8 cellular contexts compared by ENCODE assay signal in the genomic region with DNA sequence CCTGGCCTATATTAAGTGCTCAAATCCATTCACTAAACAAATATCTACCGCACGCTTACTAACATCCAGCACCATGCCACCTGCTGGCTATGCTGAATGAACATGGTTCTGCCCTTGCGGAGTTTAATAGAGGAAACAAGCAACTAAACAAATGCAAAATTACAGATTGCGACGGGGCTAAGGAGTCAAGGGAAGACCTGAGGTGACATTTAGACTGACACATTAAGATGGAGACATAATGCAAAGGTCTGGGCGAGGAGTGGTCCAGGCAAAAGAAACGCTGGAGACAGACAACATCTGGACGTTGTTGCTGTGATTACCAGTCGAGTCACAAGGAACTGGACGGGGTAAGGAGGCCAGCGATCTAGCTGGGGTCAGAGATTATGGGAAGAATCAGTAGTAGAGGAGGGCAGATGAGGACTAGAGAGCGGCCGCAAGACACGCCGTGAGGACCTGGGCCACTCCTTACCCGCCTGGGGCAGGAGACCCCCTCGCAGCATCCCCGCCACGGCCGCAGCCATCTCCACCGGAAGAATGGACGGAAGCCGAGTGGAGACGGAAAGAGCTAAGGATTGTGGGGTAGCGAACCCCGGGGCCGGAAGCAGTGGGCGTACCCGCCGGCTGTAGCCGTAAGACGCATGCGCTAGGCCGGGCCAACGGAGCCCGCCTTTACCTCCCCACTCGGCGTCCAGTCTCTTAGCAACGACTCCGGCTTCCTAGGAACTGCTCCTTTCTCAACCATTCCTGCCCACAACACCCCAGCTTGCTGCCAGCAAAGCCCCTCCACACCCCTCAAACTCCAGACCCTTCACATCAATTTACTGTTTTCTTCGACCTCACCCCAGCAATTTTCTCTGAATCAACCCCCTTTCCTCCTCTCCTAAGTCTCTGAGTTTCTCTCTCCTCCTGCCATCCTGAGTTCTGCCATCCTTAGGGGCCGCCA. TPM values are rescaled to one million over a fixed set of nuclear protein-coding genes. Genes with fewer than 3 reads are reported as not detected.
DNase-seq lines count a peak whose midpoint lies in the region; ATAC-seq and TF ChIP-seq lines count a peak whose summit lies in the region.

A gene with protein sequence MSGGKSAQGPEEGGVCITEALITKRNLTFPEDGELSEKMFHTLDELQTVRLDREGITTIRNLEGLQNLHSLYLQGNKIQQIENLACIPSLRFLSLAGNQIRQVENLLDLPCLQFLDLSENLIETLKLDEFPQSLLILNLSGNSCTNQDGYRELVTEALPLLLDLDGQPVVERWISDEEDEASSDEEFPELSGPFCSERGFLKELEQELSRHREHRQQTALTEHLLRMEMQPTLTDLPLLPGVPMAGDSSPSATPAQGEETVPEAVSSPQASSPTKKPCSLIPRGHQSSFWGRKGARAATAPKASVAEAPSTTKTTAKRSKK (plus strand): TSS at position 680 of the 943 bp plus-strand sequence. CDS start 320 bp downstream, outside the sequence.
A gene (minus strand): TSS at position 551 of the 943 bp plus-strand sequence. CDS start 30 bp downstream, at position 521.

- BruUV-seq in PC-9 (replicated peaks; lab: Mats Ljungman, UMichigan) = TSS peak; percentile 64

- H3K27me3 Mint-ChIP-seq in activated T-cell treated with anti-CD3 and anti-CD28 coated beads, Interleukin-2, amount 50 U/mL, for 4 hours (ENCODE audit: low read depth) = no peaks in the 10 kb centered on the region

- H3K9me3 ChIP-seq in PC-9 (ENCODE audit: insufficient read depth, low read depth) (no peaks in the 10 kb centered on the region), esophagus squamous epithelium (no peaks in the 10 kb centered on the region)

- 0 to 1% methylated on average over 33 to 41 of the region's 42 CpGs for WGBS in esophagus squamous epithelium, 2 donors

- peaks cover 21% of the 10 kb centered on the region for H3K36me3 ChIP-seq in PC-9 (ENCODE audit: low read depth)
- H3K36me3 ChIP-seq in esophagus squamous epithelium = peaks cover 11 to 36% (median 20%) of the 10 kb centered on the region in 3 donors

- DNase-seq in DMS79 treated with DMSO at 0.1 percent for 48 hours (lab: John Stamatoyannopoulos, UW) = peak; percentile 93
- DNase-seq in KG1 (lab: John Stamatoyannopoulos, UW) = peak; percentile 85
- peak; percentile 80 to 90 for DNase-seq in PC-9
- DNase-seq in activated T-cell treated with anti-CD3 and anti-CD28 coated beads, Interleukin-2, amount 50 U/mL, for 4 hours = peak; percentile 89
- DNase-seq in esophagus squamous epithelium (lab: John Stamatoyannopoulos, UW) = peak; percentile 57
- DNase-seq in myocyte (ENCODE audit: low read depth) = peak; percentile 95
- peak; percentile 84 to 90 for DNase-seq in stimulated activated CD8-positive, alpha-beta memory T cell treated with anti-CD3 and anti-CD28 coated beads, Interleukin-7, amount 100 ng/mL, for 4 hours (ENCODE audit: low read depth in 2 of 2)

- peaks cover 11% of the 10 kb centered on the region for H3K36me3 Mint-ChIP-seq in activated T-cell treated with anti-CD3 and anti-CD28 coated beads, Interleukin-2, amount 50 U/mL, for 4 hours (ENCODE audit: insufficient read depth)

- peak within 1 kb of the TSS; percentile 76 for H2AFZ ChIP-seq in PC-9

- H3K4me1 ChIP-seq in PC-9 (replicated peaks; ENCODE audit: insufficient read depth) (peaks cover 20% of the 10 kb centered on the region), esophagus squamous epithelium (peaks cover 7 to 29% (median 19%) of the 10 kb centered on the region in 3 donors)

- no peaks in the 10 kb centered on the region for H3K9me3 Mint-ChIP-seq in activated T-cell treated with anti-CD3 and anti-CD28 coated beads, Interleukin-2, amount 50 U/mL, for 4 hours

- CTCF ChIA-PET in PC-9 (lab: Charles Lee) = interaction anchor here (0.5 to 1.0 kb wide), 5 partner anchors 10 to 81 kb away, joined by 5 to 6 read pairs (median 5); a partner anchor contains a TSS

- H3K4me3 Mint-ChIP-seq in activated T-cell treated with anti-CD3 and anti-CD28 coated beads, Interleukin-2, amount 50 U/mL, for 4 hours = peak within 1 kb of the TSS; percentile 100

- peaks cover 31% of the 10 kb centered on the region for H3K79me2 ChIP-seq in PC-9 (ENCODE audit: low read depth)

- no peaks in the 10 kb centered on the region for H3K9me2 ChIP-seq in PC-9 (ENCODE audit: insufficient read depth)

- H3K27me3 ChIP-seq in PC-9 (ENCODE audit: insufficient read depth, low read depth) = no peaks in the 10 kb centered on the region
- H3K27me3 ChIP-seq in esophagus squamous epithelium = no peaks in the 10 kb centered on the region

- intact Hi-C loops in PC-9 (cut with micrococcal nuclease; ENCODE audit: unreplicated experiment) (loop anchor here (1.0 kb wide), 1 partner anchor 55 kb away; no protein-coding TSS in a partner anchor), esophagus squamous epithelium (cut with DNase I) (no loop called here)

- ATAC-seq in GM21717 (IDR thresholded peaks at IDR 0.05; ENCODE audit: unreplicated experiment) = peak; percentile 66
- ATAC-seq in activated T-cell treated with anti-CD3 and anti-CD28 coated beads, Interleukin-2, amount 50 U/mL, for 4 hours = peak; percentile 86 to 87

- peak within 1 kb of the TSS; percentile 99 for H3K4me2 ChIP-seq in PC-9

- peaks cover 58% of the 10 kb centered on the region for H3K4me1 Mint-ChIP-seq in activated T-cell treated with anti-CD3 and anti-CD28 coated beads, Interleukin-2, amount 50 U/mL, for 4 hours (ENCODE audit: low read depth)

- peak within 1 kb of the TSS; percentile 76 for H3K4me3 ChIP-seq in PC-9
- H3K4me3 ChIP-seq in esophagus squamous epithelium = peak within 1 kb of the TSS; percentile 66 to 97 (median 79)

- peak; percentile 61; the same call in 1 of the 2 replicates for TF ChIP-seq CTCF in PC-9 (conservative IDR thresholded peaks at IDR 0.05)
- TF ChIP-seq CTCF in esophagus squamous epithelium (IDR thresholded peaks at IDR 0.05) = peak in 3 of 6 experiments; percentile 10 to 57 (median 31)

- peak in 3 of 4 donors; percentile 68 to 87 (median 76) for TF ChIP-seq POLR2A in esophagus squamous epithelium (IDR thresholded peaks at IDR 0.05)

- H4K20me1 ChIP-seq in PC-9 (ENCODE audit: insufficient read depth) = peaks cover 14% of the 10 kb centered on the region

- H3K27ac ChIP-seq in PC-9 = peak within 1 kb of the TSS; percentile 63
- H3K27ac ChIP-seq in esophagus squamous epithelium = peak within 1 kb of the TSS; percentile 75 to 88 (median 82)

- peaks cover 41% of the 10 kb centered on the region for H3F3A ChIP-seq in PC-9 (ENCODE audit: insufficient read depth, low read depth)

- POLR2A ChIA-PET in PC-9 (lab: Charles Lee; ENCODE audit: unreplicated experiment) = interaction anchor here (0.6 to 0.9 kb wide), 8 partner anchors 10 to 227 kb away, joined by 3 to 8 read pairs (median 3); a partner anchor contains a TSS

RNA-seq across cellular contexts. Expression of the first gene that starts in this region (rescaled TPM):
- total RNA-seq in PC-9 (2021) = 1.5 and 1.9 TPM in 2 replicates
- under 1 TPM; 0.27 to 0.63 (median 0.29) TPM for total RNA-seq in activated T-cell treated with anti-CD3 and anti-CD28 coated beads, Interleukin-2, amount 50 U/mL, for 4 hours
- under 1 TPM in 1 of 4 donors, not detected in 3; 0.18 TPM for total RNA-seq in esophagus squamous epithelium
- total RNA-seq in myocyte = 0.05 and 0.21 TPM in 2 replicates
- polyA plus RNA-seq in myocyte (2012) = 1.2 TPM

RNA-seq across cellular contexts. Expression of the second gene that starts in this region (rescaled TPM):
- total RNA-seq in PC-9 (2021) (50.1 and 63.8 TPM in 2 replicates), esophagus squamous epithelium (10 to 100 TPM; 23.2 to 36.6 (median 30.0) TPM), myocyte (53.4 and 53.6 TPM in 2 replicates)
- total RNA-seq in activated T-cell treated with anti-CD3 and anti-CD28 coated beads, Interleukin-2, amount 50 U/mL, for 4 hours = 10 to 100 TPM; 56.6 to 62.1 (median 58.6) TPM
- polyA plus RNA-seq in myocyte (2012) = 49.9 TPM

Comparison
In these comparisons a context has a peak if more than half of its experiments do, and no peak if none do; other contexts are left out.
1. Peak in every context shown above with its lines: DNase-seq, ATAC-seq, H3K4me3 ChIP-seq and H3K27ac ChIP-seq.